In genomic region chr7:19239951-19240350, GRCh38 we compare ENCODE assay signal across 17 cellular contexts.
DNase-seq lines count a peak whose midpoint lies in the region; ATAC-seq and TF ChIP-seq lines count a peak whose summit lies in the region.
"Had no signal": no experiment of that assay in that cellular context is flagged by ENCODE, and none has a peak within 500 bp of the region (broad histone marks: within the 10 kb centered on the region; RNA-seq: fewer than 3 reads in every experiment).

No MANE protein-coding gene starts in this region.

- TF ChIP-seq POLR2A in uterus (IDR thresholded peaks at IDR 0.05): no peak

- intact Hi-C loops in uterus (cut with DNase I; ENCODE audit: low total_unique reads) (no loop called here), ascending aorta (cut with DNase I) (no loop called here), right cardiac atrium (cut with DNase I) (no loop called here)

- peak; percentile 12 for DNase-seq in BE2C
- DNase-seq in EH (ENCODE audit: low read depth): peak; percentile 2
- peak; percentile 78 for DNase-seq in NCI-H2171 treated with DMSO at 0.1 percent for 48 hours (lab: John Stamatoyannopoulos, UW)
- peak; percentile 24 for DNase-seq in SK-N-MC (ENCODE audit: low read depth, low spot score)
- no peak for DNase-seq in uterus
- DNase-seq in ascending aorta (ENCODE audit: low spot score in 2 of 2): no peak
- DNase-seq in right cardiac atrium: no peak
- DNase-seq: ACHN; Calu3; CD8-positive, alpha-beta T cell; DMS79 treated with DMSO at 0.1 percent for 48 hours; EL; HCEC 1CT; IMR-90 had no signal

- H3K27me3 ChIP-seq in BE2C (peaks cover 3% of the 10 kb centered on the region; the same call in 1 of the 2 replicates), uterus (no peaks in the 10 kb centered on the region), ascending aorta (no peaks in the 10 kb centered on the region), right cardiac atrium (ENCODE audit: control insufficient read depth, insufficient read depth) (no peaks in the 10 kb centered on the region)

- H3K9me3 ChIP-seq in BE2C (no peaks in the 10 kb centered on the region), SK-N-MC (ENCODE audit: low read depth, low read length) (no peaks in the 10 kb centered on the region), uterus (no peaks in the 10 kb centered on the region), ascending aorta (peaks cover 0 to 9% of the 10 kb centered on the region in 2 donors), right cardiac atrium (ENCODE audit: control insufficient read depth, low read length) (no peaks in the 10 kb centered on the region)

- H3K27ac ChIP-seq in SK-N-MC (no peak overlapping the region), uterus (no peak overlapping the region), ascending aorta (no peak overlapping the region), right cardiac atrium (ENCODE audit: low read length) (no peak overlapping the region)
- H3K27ac ChIP-seq: HL-60 had no signal

- no peaks in the 10 kb centered on the region for H3K4me1 ChIP-seq in BE2C
- no peaks in the 10 kb centered on the region for H3K4me1 ChIP-seq in uterus
- no peaks in the 10 kb centered on the region for H3K4me1 ChIP-seq in ascending aorta
- no peaks in the 10 kb centered on the region for H3K4me1 ChIP-seq in right cardiac atrium (ENCODE audit: control insufficient read depth, insufficient read depth, low read length)

- ATAC-seq in right cardiac atrium: no peak
- ATAC-seq: CD8-positive, alpha-beta T cell; GM23338; K562 had no signal

- no peak overlapping the region for H3K9ac ChIP-seq in SK-N-MC (ENCODE audit: insufficient read length)

- no peaks in the 10 kb centered on the region for H3K36me3 ChIP-seq in BE2C
- H3K36me3 ChIP-seq in SK-N-MC (ENCODE audit: insufficient read depth, low read length): no peaks in the 10 kb centered on the region
- H3K36me3 ChIP-seq in uterus: no peaks in the 10 kb centered on the region
- H3K36me3 ChIP-seq in ascending aorta: no peaks in the 10 kb centered on the region

- H3K4me3 ChIP-seq in BE2C (ENCODE audit: low read depth, low read length): no peak overlapping the region
- H3K4me3 ChIP-seq in SK-N-MC: no peak overlapping the region
- no peak overlapping the region for H3K4me3 ChIP-seq in uterus
- H3K4me3 ChIP-seq in ascending aorta: no peak overlapping the region
- H3K4me3 ChIP-seq in right cardiac atrium (ENCODE audit: low read length): no peak overlapping the region
- H3K4me3 ChIP-seq: GM23338, K562 had no signal

- WGBS in right cardiac atrium: 82% methylated on average over 3 of the region's 3 CpGs

- TF ChIP-seq CTCF in BE2C (IDR thresholded peaks at IDR 0.05; ENCODE audit: low read depth, low read length): no peak
- TF ChIP-seq CTCF in uterus (IDR thresholded peaks at IDR 0.05): no peak
- no peak for TF ChIP-seq CTCF in ascending aorta (IDR thresholded peaks at IDR 0.05)

Comparison
In these comparisons a context has a peak if more than half of its experiments do, and no peak if none do; other contexts are left out.
1. DNase-seq: peak in BE2C (single experiment), EH (single experiment), NCI-H2171 treated with DMSO at 0.1 percent for 48 hours (single experiment) and SK-N-MC (single experiment); none in uterus (0 of 2), ascending aorta (0 of 2) and right cardiac atrium (0 of 3).